8 cellular contexts compared by ENCODE assay signal in genomic region chr5:69038539-69038938, GRCh38.
"Had no signal": no experiment of that assay in that cellular context is flagged by ENCODE, and none has a peak within 500 bp of the region (broad histone marks: within the 10 kb centered on the region; RNA-seq: fewer than 3 reads in every experiment).

No MANE protein-coding gene starts in this region.

- H2AFZ ChIP-seq: GM23338 had no signal

- FAIRE-seq: H1, H54, HTR-8/SVneo had no signal

- ATAC-seq: GM23338 had no signal

- DNase-seq: H9, HCEC 1CT, HFFc6, KG1 had no signal

- H3K4me2 ChIP-seq: GM23338 had no signal

- H3K4me3 ChIP-seq: GM23338 had no signal
